Comparison of ENCODE assay signal across 9 cellular contexts in the genomic region with DNA sequence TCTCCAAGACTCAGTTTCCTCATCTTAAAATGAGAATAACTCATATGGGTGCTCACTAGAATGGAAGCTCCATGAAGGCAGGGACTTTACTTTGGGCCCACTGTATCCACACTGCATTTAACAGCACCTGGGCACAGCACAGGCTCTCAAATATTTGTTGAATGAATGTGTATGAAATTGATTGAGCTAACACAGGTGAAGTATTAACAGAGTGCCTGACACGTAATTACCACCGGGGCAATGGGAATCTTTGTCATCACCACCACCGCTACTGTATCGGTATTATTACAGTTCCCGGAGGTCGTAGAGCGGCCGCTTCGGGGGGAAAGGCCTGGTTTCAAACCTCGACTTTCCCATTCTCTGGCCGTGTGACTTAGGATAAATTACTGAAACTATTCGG. TPM values are rescaled to one million over a fixed set of nuclear protein-coding genes. Genes with fewer than 3 reads are reported as not detected.
DNase-seq lines count a peak whose midpoint lies in the region; ATAC-seq and TF ChIP-seq lines count a peak whose summit lies in the region.
"Had no signal": no experiment of that assay in that cellular context is flagged by ENCODE, and none has a peak within 500 bp of the region (broad histone marks: within the 10 kb centered on the region; RNA-seq: fewer than 3 reads in every experiment).

No MANE protein-coding gene starts in this region.

- no peak for DNase-seq in CD14-positive monocyte (ENCODE audit: low spot score)
- DNase-seq in MG63 = no peak
- DNase-seq in dermis blood vessel endothelial cell = peak; percentile 0
- no peak for DNase-seq in neural crest cell (ENCODE audit: low read depth, low spot score)
- DNase-seq in activated gamma-delta T cell treated with Interleukin-2 at 50 U/mL for 16 hours = no peak
- DNase-seq in NOMO-1 treated with DMSO at 0.1 percent for 48 hours (lab: John Stamatoyannopoulos, UW; ENCODE audit: unreplicated experiment) = no peak
- DNase-seq in SW480 (ENCODE audit: low spot score) = no peak

- H3K9me3 Mint-ChIP-seq in CD14-positive monocyte (peaks cover 0 to 3% (median 0%) of the 10 kb centered on the region in 7 donors), neural crest cell (no peaks in the 10 kb centered on the region)

- peak overlapping the region; percentile 64 for H3K4me3 ChIP-seq in MG63

- no peaks in the 10 kb centered on the region for H3K36me3 ChIP-seq in MG63
- H3K36me3 ChIP-seq: neutrophil had no signal

- no peaks in the 10 kb centered on the region for H3K9me3 ChIP-seq in MG63
- H3K9me3 ChIP-seq: neutrophil had no signal

- TF ChIP-seq CTCF in CD14-positive monocyte (IDR thresholded peaks at IDR 0.05) = no peak
- TF ChIP-seq CTCF in neural crest cell (conservative IDR thresholded peaks at IDR 0.05) = no peak

- H3K4me3 Mint-ChIP-seq in CD14-positive monocyte (peak overlapping the region; percentile 93 to 97), neural crest cell (peak overlapping the region; percentile 94)

- H3K27me3 ChIP-seq in MG63 = no peaks in the 10 kb centered on the region

- intact Hi-C loops in CD14-positive monocyte (cut with micrococcal nuclease) = no loop called here

- ATAC-seq in HG03457 (IDR thresholded peaks at IDR 0.05; ENCODE audit: unreplicated experiment) = no peak

- H3K4me1 Mint-ChIP-seq in CD14-positive monocyte (peaks cover 26% of the 10 kb centered on the region), neural crest cell (peaks cover 63% of the 10 kb centered on the region)

- no peak overlapping the region for H3K27ac Mint-ChIP-seq in CD14-positive monocyte
- peak overlapping the region; percentile 95 for H3K27ac Mint-ChIP-seq in neural crest cell (ENCODE audit: unreplicated experiment)

- peaks cover 0 to 2% of the 10 kb centered on the region in 2 donors for H3K36me3 Mint-ChIP-seq in CD14-positive monocyte
- H3K36me3 Mint-ChIP-seq in neural crest cell (ENCODE audit: low read depth) = no peaks in the 10 kb centered on the region

- H3K27me3 Mint-ChIP-seq in CD14-positive monocyte (ENCODE audit: low read depth in 3 of 3) = peaks cover 15 to 20% (median 18%) of the 10 kb centered on the region in 3 donors
- H3K27me3 Mint-ChIP-seq in neural crest cell (ENCODE audit: low read depth) = no peaks in the 10 kb centered on the region

RNA-seq across cellular contexts. Expression of a gene that starts 1.2 kb away (rescaled TPM):
- 1 to 10 TPM; 2.7 TPM for polyA plus RNA-seq in CD14-positive monocyte
- total RNA-seq in MG63 (2014; rRNA removed; shearing (Covaris generic); ENCODE audit: low replicate concordance) = 10.1 and 13.5 TPM in 2 replicates
- total RNA-seq in dermis blood vessel endothelial cell (15.3 and 16.4 TPM in 2 replicates), neural crest cell (33.2 and 33.8 TPM in 2 replicates)
